ENCODE assay signal across 24 cellular contexts in genomic region chr15:88646088-88646405, GRCh38. TPM values are rescaled to one million over a fixed set of nuclear protein-coding genes. Genes with fewer than 3 reads are reported as not detected.
DNase-seq lines count a peak whose midpoint lies in the region; ATAC-seq and TF ChIP-seq lines count a peak whose summit lies in the region.
"Had no signal": no experiment of that assay in that cellular context is flagged by ENCODE, and none has a peak within 500 bp of the region (broad histone marks: within the 10 kb centered on the region; RNA-seq: fewer than 3 reads in every experiment).

No MANE protein-coding gene starts in this region.

- peak overlapping the region; percentile 39 for H3K27ac Mint-ChIP-seq in activated T-cell treated with anti-CD3 and anti-CD28 coated beads, Interleukin-2, amount 50 U/mL, for 24 hours
- H3K27ac Mint-ChIP-seq in CD8-positive, alpha-beta memory T cell, result peak overlapping the region; percentile 20 to 91 (median 60)
- H3K27ac Mint-ChIP-seq in activated naive CD8-positive, alpha-beta T cell treated with anti-CD3 and anti-CD28 coated beads, Interleukin-2, amount 50 U/mL, for 24 hours, result peak overlapping the region; percentile 2
- no peak overlapping the region for H3K27ac Mint-ChIP-seq in nephron progenitor cell
- H3K27ac Mint-ChIP-seq: WTC11 had no signal

- H3K27me3 ChIP-seq in CD8-positive, alpha-beta memory T cell (ENCODE audit: insufficient read depth, low read length, poor library complexity, severe bottlenecking), result no peaks in the 10 kb centered on the region
- H3K27me3 ChIP-seq: BLaER1 treated with 17β-estradiol and CSF1 and Interleukin-3, amounts not matched to agents 10 nM and 100 nM; uterus had no signal

- no peak for ATAC-seq in activated T-cell treated with anti-CD3 and anti-CD28 coated beads, Interleukin-2, amount 50 U/mL, for 4 hours
- ATAC-seq in activated naive CD8-positive, alpha-beta T cell treated with anti-CD3 and anti-CD28 coated beads, Interleukin-2, amount 50 U/mL, for 24 hours, result no peak
- ATAC-seq in HG03095 (IDR thresholded peaks at IDR 0.05; ENCODE audit: unreplicated experiment) (no peak), HG02642 (IDR thresholded peaks at IDR 0.05; ENCODE audit: poor library complexity, unreplicated experiment) (no peak)
- ATAC-seq: WTC11 had no signal

- H3K9me3 Mint-ChIP-seq in activated T-cell treated with anti-CD3 and anti-CD28 coated beads, Interleukin-2, amount 50 U/mL, for 24 hours, result no peaks in the 10 kb centered on the region
- no peaks in the 10 kb centered on the region for H3K9me3 Mint-ChIP-seq in activated T-cell treated with anti-CD3 and anti-CD28 coated beads, Interleukin-2, amount 50 U/mL, for 4 hours
- H3K9me3 Mint-ChIP-seq in CD8-positive, alpha-beta memory T cell, result no peaks in the 10 kb centered on the region
- no peaks in the 10 kb centered on the region for H3K9me3 Mint-ChIP-seq in activated naive CD8-positive, alpha-beta T cell treated with anti-CD3 and anti-CD28 coated beads, Interleukin-2, amount 50 U/mL, for 24 hours
- H3K9me3 Mint-ChIP-seq in nephron progenitor cell, result no peaks in the 10 kb centered on the region
- H3K9me3 Mint-ChIP-seq: WTC11 had no signal

- CTCF ChIA-PET in CD8-positive, alpha-beta memory T cell (lab: Charles Lee), result interaction anchor here (1.8 to 1.9 kb wide), 3 partner anchors 21 to 259 kb away, joined by 4 to 9 read pairs (median 5); no protein-coding TSS in a partner anchor

- no peaks in the 10 kb centered on the region for H3K27me3 Mint-ChIP-seq in activated T-cell treated with anti-CD3 and anti-CD28 coated beads, Interleukin-2, amount 50 U/mL, for 24 hours
- H3K27me3 Mint-ChIP-seq in activated T-cell treated with anti-CD3 and anti-CD28 coated beads, Interleukin-2, amount 50 U/mL, for 4 hours (ENCODE audit: low read depth), result no peaks in the 10 kb centered on the region
- no peaks in the 10 kb centered on the region for H3K27me3 Mint-ChIP-seq in CD8-positive, alpha-beta memory T cell
- H3K27me3 Mint-ChIP-seq in activated naive CD8-positive, alpha-beta T cell treated with anti-CD3 and anti-CD28 coated beads, Interleukin-2, amount 50 U/mL, for 24 hours, result no peaks in the 10 kb centered on the region
- no peaks in the 10 kb centered on the region for H3K27me3 Mint-ChIP-seq in nephron progenitor cell (ENCODE audit: low read depth, poor library complexity)

- no peak for TF ChIP-seq CTCF in nephron progenitor cell (IDR thresholded peaks at IDR 0.05)

- POLR2A ChIA-PET in CD8-positive, alpha-beta memory T cell (lab: Charles Lee), result no interaction called here

- no peak for DNase-seq in activated T-cell treated with anti-CD3 and anti-CD28 coated beads, Interleukin-2, amount 50 U/mL, for 24 hours
- no peak for DNase-seq in activated T-cell treated with anti-CD3 and anti-CD28 coated beads, Interleukin-2, amount 50 U/mL, for 4 hours
- DNase-seq in CD8-positive, alpha-beta memory T cell, result no peak
- no peak for DNase-seq in activated naive CD8-positive, alpha-beta T cell treated with anti-CD3 and anti-CD28 coated beads, Interleukin-2, amount 50 U/mL, for 24 hours
- peak; percentile 3 for DNase-seq in mucosa of gallbladder (ENCODE audit: low spot score)
- no peak for DNase-seq in nephron progenitor cell
- DNase-seq: ACHN; anterior cingulate cortex; central memory CD4-positive, alpha-beta T cell; DMS 273 treated with DMSO at 0.1 percent for 48 hours; foreskin melanocyte; KBM-7; left ventricle myocardium inferior; NCI-H146; NCI-H524 treated with DMSO at 0.1 percent for 48 hours; SK-N-SH; T1000 had no signal

- H3K4me3 Mint-ChIP-seq in activated T-cell treated with anti-CD3 and anti-CD28 coated beads, Interleukin-2, amount 50 U/mL, for 24 hours, result no peak overlapping the region
- no peak overlapping the region for H3K4me3 Mint-ChIP-seq in activated T-cell treated with anti-CD3 and anti-CD28 coated beads, Interleukin-2, amount 50 U/mL, for 4 hours
- peak overlapping the region in 3 of 7 donors; percentile 10 to 34 (median 27) for H3K4me3 Mint-ChIP-seq in CD8-positive, alpha-beta memory T cell
- H3K4me3 Mint-ChIP-seq in activated naive CD8-positive, alpha-beta T cell treated with anti-CD3 and anti-CD28 coated beads, Interleukin-2, amount 50 U/mL, for 24 hours, result no peak overlapping the region
- no peak overlapping the region for H3K4me3 Mint-ChIP-seq in nephron progenitor cell
- H3K4me3 Mint-ChIP-seq: WTC11 had no signal

- H3K9me3 ChIP-seq in CD8-positive, alpha-beta memory T cell (ENCODE audit: low read length), result no peaks in the 10 kb centered on the region
- H3K9me3 ChIP-seq: BLaER1 treated with 17β-estradiol and CSF1 and Interleukin-3, amounts not matched to agents 10 nM and 100 nM; HAP-1; left ventricle myocardium inferior; prostate gland; SK-N-SH; uterus had no signal

- peaks cover 88% of the 10 kb centered on the region for H3K4me1 ChIP-seq in CD8-positive, alpha-beta memory T cell (ENCODE audit: insufficient read depth, low read length)
- H3K4me1 ChIP-seq: uterus had no signal

- peaks cover 84% of the 10 kb centered on the region for H3K4me1 Mint-ChIP-seq in activated T-cell treated with anti-CD3 and anti-CD28 coated beads, Interleukin-2, amount 50 U/mL, for 24 hours (ENCODE audit: low read depth)
- H3K4me1 Mint-ChIP-seq in activated T-cell treated with anti-CD3 and anti-CD28 coated beads, Interleukin-2, amount 50 U/mL, for 4 hours (ENCODE audit: low read depth), result peaks cover 86% of the 10 kb centered on the region
- H3K4me1 Mint-ChIP-seq in CD8-positive, alpha-beta memory T cell, result peaks cover 67 to 93% (median 90%) of the 10 kb centered on the region in 3 donors
- peaks cover 78% of the 10 kb centered on the region for H3K4me1 Mint-ChIP-seq in activated naive CD8-positive, alpha-beta T cell treated with anti-CD3 and anti-CD28 coated beads, Interleukin-2, amount 50 U/mL, for 24 hours
- H3K4me1 Mint-ChIP-seq in nephron progenitor cell, result peaks cover 10% of the 10 kb centered on the region

- H3K36me3 ChIP-seq in CD8-positive, alpha-beta memory T cell (ENCODE audit: insufficient read depth, low read length), result peaks cover 33% of the 10 kb centered on the region
- H3K36me3 ChIP-seq: HAP-1, left ventricle myocardium inferior, prostate gland, uterus had no signal

- peaks cover 70% of the 10 kb centered on the region for H3K36me3 Mint-ChIP-seq in activated T-cell treated with anti-CD3 and anti-CD28 coated beads, Interleukin-2, amount 50 U/mL, for 24 hours (ENCODE audit: low read depth)
- peaks cover 27% of the 10 kb centered on the region for H3K36me3 Mint-ChIP-seq in activated T-cell treated with anti-CD3 and anti-CD28 coated beads, Interleukin-2, amount 50 U/mL, for 4 hours (ENCODE audit: insufficient read depth)
- peaks cover 13 to 76% (median 25%) of the 10 kb centered on the region in 3 donors for H3K36me3 Mint-ChIP-seq in CD8-positive, alpha-beta memory T cell
- H3K36me3 Mint-ChIP-seq in activated naive CD8-positive, alpha-beta T cell treated with anti-CD3 and anti-CD28 coated beads, Interleukin-2, amount 50 U/mL, for 24 hours (ENCODE audit: low read depth), result peaks cover 41% of the 10 kb centered on the region
- no peaks in the 10 kb centered on the region for H3K36me3 Mint-ChIP-seq in nephron progenitor cell (ENCODE audit: low read depth)
- H3K36me3 Mint-ChIP-seq: WTC11 had no signal

- no peak overlapping the region for H3K4me3 ChIP-seq in CD8-positive, alpha-beta memory T cell (ENCODE audit: low read length)
- H3K4me3 ChIP-seq: BLaER1 treated with 17β-estradiol and CSF1 and Interleukin-3, amounts not matched to agents 10 nM and 100 nM; HAP-1; left ventricle myocardium inferior; prostate gland; uterus had no signal

- H3K27ac ChIP-seq in CD8-positive, alpha-beta memory T cell (ENCODE audit: low read depth, low read length), result no peak overlapping the region
- H3K27ac ChIP-seq: BLaER1 treated with 17β-estradiol and CSF1 and Interleukin-3, amounts not matched to agents 10 nM and 100 nM; left ventricle myocardium inferior; prostate gland; uterus had no signal

RNA-seq across cellular contexts. Expression of gene ISG20, which starts 7.2 kb away (rescaled TPM):
- 10 to 100 TPM; 26.8 to 37.8 (median 27.7) TPM for total RNA-seq in activated T-cell treated with anti-CD3 and anti-CD28 coated beads, Interleukin-2, amount 50 U/mL, for 4 hours
- 10 to 100 TPM; 22.5 to 27.2 TPM for total RNA-seq in CD8-positive, alpha-beta memory T cell
- polyA plus RNA-seq in CD8-positive, alpha-beta memory T cell, result 572 TPM
- total RNA-seq in mucosa of gallbladder, result 383 TPM

RNA-seq across cellular contexts. Expression of gene AEN, which starts 24.9 kb away (rescaled TPM):
- 100 to 1,000 TPM; 103 to 141 (median 140) TPM for total RNA-seq in activated T-cell treated with anti-CD3 and anti-CD28 coated beads, Interleukin-2, amount 50 U/mL, for 4 hours
- total RNA-seq in CD8-positive, alpha-beta memory T cell, result 100 to 1,000 TPM; 109 TPM
- polyA plus RNA-seq in CD8-positive, alpha-beta memory T cell, result 22.8 TPM
- total RNA-seq in mucosa of gallbladder, result 34.4 TPM
